In genomic region chr1:234186037-234186688, GRCh38 we compare ENCODE assay signal across 1 cellular context.
TF ChIP-seq lines count a peak whose summit lies in the region.

No MANE protein-coding gene starts in this region.

TF ChIP-seq in HCT116, 20 proteins besides CTCF, POLR2A, EP300 and RAD21 (continued from another document):
- TF ChIP-seq ZBTB33 (IDR thresholded peaks at IDR 0.05; ENCODE audit: extremely low read depth, insufficient replicate concordance, low read length) = no peak
- no peak for TF ChIP-seq EZH2 (IDR thresholded peaks at IDR 0.05)
